19 cellular contexts compared by ENCODE assay signal in genomic region chr1:223017291-223017690, GRCh38.
A peak's percentile ranks its signal among the peaks of the same experiment; 100 is the strongest.
DNase-seq lines count a peak whose midpoint lies in the region; ATAC-seq and TF ChIP-seq lines count a peak whose summit lies in the region.
"Had no signal": no experiment of that assay in that cellular context is flagged by ENCODE, and none has a peak within 500 bp of the region (broad histone marks: within the 10 kb centered on the region; RNA-seq: fewer than 3 reads in every experiment).

No MANE protein-coding gene starts in this region.

- peak overlapping the region; percentile 41 for H3K14ac ChIP-seq in trophoblast cell (ENCODE audit: low read length)

- H3F3A ChIP-seq in GM23338 (replicated peaks; ENCODE audit: low read depth): peaks cover 83% of the 10 kb centered on the region

- H3K79me2 ChIP-seq in GM23338 (replicated peaks; ENCODE audit: insufficient read depth) (no peaks in the 10 kb centered on the region), trophoblast cell (ENCODE audit: control insufficient read depth, insufficient read depth, low read length, poor library complexity) (peaks cover 17% of the 10 kb centered on the region)

- H3K27ac ChIP-seq in GM23338 (ENCODE audit: low read depth): peak overlapping the region; percentile 64; the same call in 1 of the 2 replicates
- H3K27ac ChIP-seq in lower lobe of right lung: peak overlapping the region; percentile 68
- H3K27ac ChIP-seq in trophoblast cell (ENCODE audit: low read depth, low read length): peak overlapping the region; percentile 1
- H3K27ac ChIP-seq in breast epithelium: peak overlapping the region in 1 of 2 donors; percentile 23
- H3K27ac ChIP-seq: A549, KMS-11 had no signal

- intact Hi-C loops in lower lobe of right lung (cut with DNase I) (no loop called here), breast epithelium (cut with DNase I; ENCODE audit: low total_unique reads) (no loop called here)

- H3K27me3 Mint-ChIP-seq in GM23338 (ENCODE audit: insufficient read depth, low read depth, poor library complexity) (peaks cover 32% of the 10 kb centered on the region), endothelial cell (ENCODE audit: unreplicated experiment) (peaks cover 7% of the 10 kb centered on the region)

- no peaks in the 10 kb centered on the region for H3K27me3 ChIP-seq in GM23338 (ENCODE audit: insufficient read depth)
- no peaks in the 10 kb centered on the region for H3K27me3 ChIP-seq in lower lobe of right lung (ENCODE audit: low read depth)
- no peaks in the 10 kb centered on the region for H3K27me3 ChIP-seq in trophoblast cell (ENCODE audit: insufficient read depth, low read length)
- no peaks in the 10 kb centered on the region for H3K27me3 ChIP-seq in breast epithelium

- H3K9ac ChIP-seq in trophoblast cell (ENCODE audit: low read length): no peak overlapping the region
- H3K9ac ChIP-seq: KMS-11 had no signal

- H3K27ac Mint-ChIP-seq in GM23338 (peak overlapping the region; percentile 38), endothelial cell (ENCODE audit: unreplicated experiment) (peak overlapping the region; percentile 99)

- no peak overlapping the region for H3K4me3 ChIP-seq in GM23338
- H3K4me3 ChIP-seq in lower lobe of right lung: no peak overlapping the region
- H3K4me3 ChIP-seq in trophoblast cell (ENCODE audit: low read depth, low read length): no peak overlapping the region
- H3K4me3 ChIP-seq in breast epithelium: no peak overlapping the region
- H3K4me3 ChIP-seq: A549, GM12878 had no signal

- H4K12ac ChIP-seq in trophoblast cell (ENCODE audit: low read depth, low read length): no peak overlapping the region

- H2BK120ac ChIP-seq in trophoblast cell (ENCODE audit: insufficient read depth, low read length, poor library complexity): peak overlapping the region; percentile 84

- no peak for DNase-seq in GM23338 (ENCODE audit: low spot score)
- peak; percentile 59 for DNase-seq in endothelial cell (ENCODE audit: low spot score)
- DNase-seq in lower lobe of right lung: no peak
- no peak for DNase-seq in trophoblast cell
- DNase-seq in ureter (ENCODE audit: low spot score): no peak
- DNase-seq in NCI-H1417 treated with DMSO at 0.1 percent for 48 hours (lab: John Stamatoyannopoulos, UW): no peak
- DNase-seq in breast epithelium (ENCODE audit: low spot score in 2 of 2): no peak
- DNase-seq: C1 segment of cervical spinal cord, DMS 273 treated with DMSO at 0.1 percent for 48 hours, GDM1, GOT3, NCI-H1048, NCI-H146, NCI-H2227 treated with DMSO at 0.1 percent for 48 hours, SIG-M5 had no signal

- H3K36me3 ChIP-seq in GM23338 (ENCODE audit: insufficient read depth) (peaks cover 32% of the 10 kb centered on the region), lower lobe of right lung (no peaks in the 10 kb centered on the region), trophoblast cell (ENCODE audit: control insufficient read depth in 1 of 2, insufficient read depth in 2 of 2, low read length in 2 of 2) (peaks cover 15 to 18% of the 10 kb centered on the region in 2 experiments), breast epithelium (no peaks in the 10 kb centered on the region)

- H3K9me3 Mint-ChIP-seq in GM23338 (peaks cover 11% of the 10 kb centered on the region), endothelial cell (ENCODE audit: unreplicated experiment) (no peaks in the 10 kb centered on the region)

- no peak for TF ChIP-seq POLR2A in breast epithelium (IDR thresholded peaks at IDR 0.05)

- no peak overlapping the region for H3K4me2 ChIP-seq in GM23338
- H3K4me2 ChIP-seq in trophoblast cell (ENCODE audit: low read length): no peak overlapping the region
- H3K4me2 ChIP-seq: A549, KMS-11 had no signal

- no peak overlapping the region for H3K23ac ChIP-seq in trophoblast cell (ENCODE audit: low read length)

- peak overlapping the region; percentile 63 for H3K18ac ChIP-seq in trophoblast cell (ENCODE audit: low read length)

- H2BK5ac ChIP-seq in trophoblast cell (ENCODE audit: low read depth, low read length, poor library complexity): peak overlapping the region; percentile 58

- H3K36me3 Mint-ChIP-seq in GM23338 (ENCODE audit: low read depth) (peaks cover 82% of the 10 kb centered on the region), endothelial cell (ENCODE audit: low read depth, unreplicated experiment) (peaks cover 59% of the 10 kb centered on the region)

- H3K4me3 Mint-ChIP-seq in GM23338 (no peak overlapping the region), endothelial cell (ENCODE audit: unreplicated experiment) (peak overlapping the region; percentile 81)

- no CpG with 5 or more reads among the region's 8 CpGs for WGBS in trophoblast cell (ENCODE audit: extremely low coverage, insufficient coverage, insufficient read length)

- TF ChIP-seq CTCF in GM23338 (conservative IDR thresholded peaks at IDR 0.05; ENCODE audit: low read depth in 2 of 2) (no peak), endothelial cell (IDR thresholded peaks at IDR 0.05; ENCODE audit: unreplicated experiment) (no peak), lower lobe of right lung (IDR thresholded peaks at IDR 0.05) (no peak), breast epithelium (IDR thresholded peaks at IDR 0.05) (no peak)

- peaks cover 46% of the 10 kb centered on the region for H3K4me1 Mint-ChIP-seq in GM23338
- peaks cover 68% of the 10 kb centered on the region for H3K4me1 Mint-ChIP-seq in endothelial cell (ENCODE audit: unreplicated experiment)

- peak overlapping the region; percentile 71 for H4K91ac ChIP-seq in trophoblast cell (ENCODE audit: low read depth, low read length)

- ATAC-seq in GM23338 (no peak; the same call in 2 of the 3 replicates), lower lobe of right lung (peak in 1 of 2 donors; percentile 26), GM21390 (IDR thresholded peaks at IDR 0.05; ENCODE audit: unreplicated experiment) (no peak)
- ATAC-seq: A549, GM12878 had no signal

- H3K4ac ChIP-seq in trophoblast cell (ENCODE audit: low read depth, low read length): peak overlapping the region; percentile 72

- peak overlapping the region; percentile 25 for H2AK5ac ChIP-seq in trophoblast cell (ENCODE audit: low read length)

- H4K20me1 ChIP-seq in GM23338 (replicated peaks; ENCODE audit: insufficient read depth): peaks cover 25% of the 10 kb centered on the region

- no peak overlapping the region for H2AFZ ChIP-seq in GM23338
- H2AFZ ChIP-seq in trophoblast cell (ENCODE audit: insufficient read depth, low read length, poor library complexity): no peak overlapping the region

- peak overlapping the region; percentile 42 for H4K8ac ChIP-seq in trophoblast cell (ENCODE audit: low read depth, low read length)

- H3K9me3 ChIP-seq in lower lobe of right lung: no peaks in the 10 kb centered on the region
- H3K9me3 ChIP-seq in trophoblast cell (ENCODE audit: insufficient read depth, low read depth, low read length): no peaks in the 10 kb centered on the region
- no peaks in the 10 kb centered on the region for H3K9me3 ChIP-seq in breast epithelium
- H3K9me3 ChIP-seq: A549 had no signal

- H3K9me2 ChIP-seq in GM23338 (ENCODE audit: insufficient read depth): no peaks in the 10 kb centered on the region

- peaks cover 40% of the 10 kb centered on the region for H3K4me1 ChIP-seq in GM23338 (ENCODE audit: insufficient read depth)
- peaks cover 5% of the 10 kb centered on the region for H3K4me1 ChIP-seq in lower lobe of right lung
- H3K4me1 ChIP-seq in trophoblast cell (ENCODE audit: control insufficient read depth in 1 of 2, insufficient read depth in 2 of 2, low read length in 2 of 2): peaks cover 39 to 45% of the 10 kb centered on the region in 2 experiments
- no peaks in the 10 kb centered on the region for H3K4me1 ChIP-seq in breast epithelium
- H3K4me1 ChIP-seq: A549 had no signal

- peaks cover 45% of the 10 kb centered on the region for H3K79me1 ChIP-seq in trophoblast cell (ENCODE audit: low read length)

- H2BK12ac ChIP-seq in trophoblast cell (ENCODE audit: low read length): peak overlapping the region; percentile 83

TF ChIP-seq in GM23338, 12 proteins besides CTCF, POLR2A, EP300 and RAD21 (continues in another document):
- TF ChIP-seq, protein P1, sequence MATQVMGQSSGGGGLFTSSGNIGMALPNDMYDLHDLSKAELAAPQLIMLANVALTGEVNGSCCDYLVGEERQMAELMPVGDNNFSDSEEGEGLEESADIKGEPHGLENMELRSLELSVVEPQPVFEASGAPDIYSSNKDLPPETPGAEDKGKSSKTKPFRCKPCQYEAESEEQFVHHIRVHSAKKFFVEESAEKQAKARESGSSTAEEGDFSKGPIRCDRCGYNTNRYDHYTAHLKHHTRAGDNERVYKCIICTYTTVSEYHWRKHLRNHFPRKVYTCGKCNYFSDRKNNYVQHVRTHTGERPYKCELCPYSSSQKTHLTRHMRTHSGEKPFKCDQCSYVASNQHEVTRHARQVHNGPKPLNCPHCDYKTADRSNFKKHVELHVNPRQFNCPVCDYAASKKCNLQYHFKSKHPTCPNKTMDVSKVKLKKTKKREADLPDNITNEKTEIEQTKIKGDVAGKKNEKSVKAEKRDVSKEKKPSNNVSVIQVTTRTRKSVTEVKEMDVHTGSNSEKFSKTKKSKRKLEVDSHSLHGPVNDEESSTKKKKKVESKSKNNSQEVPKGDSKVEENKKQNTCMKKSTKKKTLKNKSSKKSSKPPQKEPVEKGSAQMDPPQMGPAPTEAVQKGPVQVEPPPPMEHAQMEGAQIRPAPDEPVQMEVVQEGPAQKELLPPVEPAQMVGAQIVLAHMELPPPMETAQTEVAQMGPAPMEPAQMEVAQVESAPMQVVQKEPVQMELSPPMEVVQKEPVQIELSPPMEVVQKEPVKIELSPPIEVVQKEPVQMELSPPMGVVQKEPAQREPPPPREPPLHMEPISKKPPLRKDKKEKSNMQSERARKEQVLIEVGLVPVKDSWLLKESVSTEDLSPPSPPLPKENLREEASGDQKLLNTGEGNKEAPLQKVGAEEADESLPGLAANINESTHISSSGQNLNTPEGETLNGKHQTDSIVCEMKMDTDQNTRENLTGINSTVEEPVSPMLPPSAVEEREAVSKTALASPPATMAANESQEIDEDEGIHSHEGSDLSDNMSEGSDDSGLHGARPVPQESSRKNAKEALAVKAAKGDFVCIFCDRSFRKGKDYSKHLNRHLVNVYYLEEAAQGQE (IDR thresholded peaks at IDR 0.05; ENCODE audit: unreplicated experiment): no peak
- TF ChIP-seq STAT1 (IDR thresholded peaks at IDR 0.05; ENCODE audit: unreplicated experiment) (no peak), JUNB (IDR thresholded peaks at IDR 0.05; ENCODE audit: unreplicated experiment) (no peak), ZNF331 (CRISPR knock-in tag; IDR thresholded peaks at IDR 0.05; ENCODE audit: low read depth) (no peak), ETS1 (IDR thresholded peaks at IDR 0.05) (no peak), ZNF114 (CRISPR knock-in tag; IDR thresholded peaks at IDR 0.05) (no peak)
